ENCODE assay signal across 8 cellular contexts in genomic region chr10:92848441-92849233, GRCh38. TPM values are rescaled to one million over a fixed set of nuclear protein-coding genes. Genes with fewer than 3 reads are reported as not detected.
DNase-seq lines count a peak whose midpoint lies in the region; ATAC-seq and TF ChIP-seq lines count a peak whose summit lies in the region.

EXOC6 (plus strand) TSS chr10:92848520; CDS start chr10:92848534, 14 bp downstream.

- peak within 1 kb of the TSS; percentile 90 for H2AFZ ChIP-seq in neuron (ENCODE audit: low read depth, low read length)

- peak; percentile 60 for DNase-seq in ELF-1 (ENCODE audit: low read depth, low spot score)
- peak; percentile 71 for DNase-seq in KG1 (lab: John Stamatoyannopoulos, UW)
- DNase-seq in SJSA1 (ENCODE audit: low read depth in 1 of 2, low spot score in 2 of 2): peak; percentile 80 to 81
- peak; percentile 72 for DNase-seq in activated gamma-delta T cell treated with anti-CD3 and anti-CD28 coated beads, Interleukin-2, amount 50 U/mL, for 16 hours (ENCODE audit: low read depth)
- peak; percentile 19 to 43 for DNase-seq in foreskin keratinocyte
- peak; percentile 47 for DNase-seq in stromal cell of bone marrow (ENCODE audit: low read depth)

- TF ChIP-seq CTCF in foreskin keratinocyte (conservative IDR thresholded peaks at IDR 0.05): no peak

- H3K27me3 ChIP-seq in SJSA1 (replicated peaks) (no peaks in the 10 kb centered on the region), foreskin keratinocyte (peaks cover 8% of the 10 kb centered on the region), neuron (ENCODE audit: insufficient read depth, low read length) (no peaks in the 10 kb centered on the region)

- H3K36me3 ChIP-seq in SJSA1: peaks cover 6% of the 10 kb centered on the region
- peaks cover 2% of the 10 kb centered on the region for H3K36me3 ChIP-seq in neuron (ENCODE audit: insufficient read depth, low read length)

- peaks cover 5% of the 10 kb centered on the region; the same call in 1 of the 2 replicates for H3K9me3 ChIP-seq in SJSA1 (replicated peaks)
- H3K9me3 ChIP-seq in neuron (ENCODE audit: low read length): no peaks in the 10 kb centered on the region

- ATAC-seq in GM21723 (IDR thresholded peaks at IDR 0.05; ENCODE audit: unreplicated experiment) (peak; percentile 72), foreskin keratinocyte (peak; percentile 74)

- H3K4me3 ChIP-seq in SJSA1: peak within 1 kb of the TSS; percentile 99
- peak within 1 kb of the TSS; percentile 88 for H3K4me3 ChIP-seq in neuron (ENCODE audit: low read length)

- H3K4me1 ChIP-seq in SJSA1 (replicated peaks) (peaks cover 13% of the 10 kb centered on the region), foreskin keratinocyte (no peaks in the 10 kb centered on the region), neuron (ENCODE audit: insufficient read depth, low read length) (peaks cover 12% of the 10 kb centered on the region)

- 0 out of 2 replicates have a peak within 1 kb of the TSS, but pooled peaks have one; percentile 36 for H3K27ac ChIP-seq in SJSA1
- no peak within 1 kb of the TSS for H3K27ac ChIP-seq in foreskin keratinocyte

RNA-seq across cellular contexts. Expression of gene EXOC6, which starts in this region (rescaled TPM):
- total RNA-seq in SJSA1 (2014; rRNA removed; shearing (Covaris generic)): 10.5 and 18.6 TPM in 2 replicates
- total RNA-seq in foreskin keratinocyte: 1.8 and 2.2 TPM in 2 replicates
- 0.79 and 0.84 TPM in 2 replicates for polyA plus RNA-seq in foreskin keratinocyte
